ENCODE assay signal across 17 cellular contexts in the genomic region with DNA sequence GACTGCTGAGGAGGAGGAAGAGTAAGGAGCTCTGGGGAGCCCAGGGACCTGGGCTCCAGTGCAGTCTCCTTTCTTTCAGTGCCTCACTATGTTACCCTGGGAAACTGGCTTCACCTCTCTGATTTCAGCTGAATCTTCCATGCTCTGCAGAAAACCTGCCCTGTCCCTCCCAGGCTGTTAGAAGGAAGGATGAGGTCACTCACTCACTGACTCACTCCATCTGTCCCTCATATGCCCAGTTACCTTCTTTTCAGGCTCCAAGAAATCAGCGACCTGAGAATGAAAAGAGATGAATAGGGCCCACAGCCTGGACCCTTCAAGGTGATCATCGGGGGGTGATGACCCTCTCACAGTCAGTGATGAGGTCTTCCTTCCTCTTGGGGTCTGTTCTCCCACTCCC. TPM values are rescaled to one million over a fixed set of nuclear protein-coding genes. Genes with fewer than 3 reads are reported as not detected.
DNase-seq lines count a peak whose midpoint lies in the region; ATAC-seq and TF ChIP-seq lines count a peak whose summit lies in the region.
"Had no signal": no experiment of that assay in that cellular context is flagged by ENCODE, and none has a peak within 500 bp of the region (broad histone marks: within the 10 kb centered on the region; RNA-seq: fewer than 3 reads in every experiment).

No MANE protein-coding gene starts in this region.

- peak; percentile 69 for DNase-seq in AG20443 (ENCODE audit: low spot score)
- peak; percentile 37 for DNase-seq in HT-29 (ENCODE audit: low spot score)
- peak; percentile 13 for DNase-seq in brain microvascular endothelial cell
- peak; percentile 69 for DNase-seq in kidney tubule cell (ENCODE audit: low spot score)
- no peak for DNase-seq in LoVo (ENCODE audit: low spot score)
- DNase-seq in NCI-H1694 (lab: John Stamatoyannopoulos, UW) = no peak
- DNase-seq in DMS153 (lab: John Stamatoyannopoulos, UW) = no peak
- no peak for DNase-seq in activated T-cell treated with anti-CD3 and anti-CD28 coated beads, Interleukin-2, amount 50 U/mL, for 4 hours
- DNase-seq: activated CD4-positive, alpha-beta T cell treated with anti-CD3 and anti-CD28 coated beads, Interleukin-2, amount 10 ng/mL, durations not matched to agents 24 days and 14 days; activated T-cell treated with anti-CD3 and anti-CD28 coated beads, Interleukin-2, amount 50 U/mL, for 24 hours; NCI-H2081 treated with DMSO at 0.1 percent for 48 hours; NCI-H748 treated with DMSO at 0.1 percent for 48 hours; small intestine; T-helper 17 cell had no signal

- in situ Hi-C loops in brain microvascular endothelial cell (cut with HindIII; ENCODE audit: low pct_ligation_motif_present, low sequenced_read_pairs) = no loop called here

- H3K4me3 Mint-ChIP-seq in activated T-cell treated with anti-CD3 and anti-CD28 coated beads, Interleukin-2, amount 50 U/mL, for 4 hours = no peak overlapping the region
- H3K4me3 Mint-ChIP-seq: activated CD4-positive, alpha-beta T cell treated with anti-CD3 and anti-CD28 coated beads, Interleukin-2, amount 10 ng/mL, durations not matched to agents 24 days and 14 days; activated T-cell treated with anti-CD3 and anti-CD28 coated beads, Interleukin-2, amount 50 U/mL, for 24 hours; stimulated activated naive CD8-positive, alpha-beta T cell treated with anti-CD3 and anti-CD28 coated beads, Interleukin-15, Interleukin-2, amounts not matched to agents 100 ng/mL and 50 ng/mL, for 24 hours; T-helper 17 cell had no signal

- no peak overlapping the region for H3K27ac ChIP-seq in brain microvascular endothelial cell
- H3K27ac ChIP-seq: esophagus muscularis mucosa had no signal

- H3K4me3 ChIP-seq in brain microvascular endothelial cell (ENCODE audit: low read depth, low read length) = no peak overlapping the region
- H3K4me3 ChIP-seq: esophagus muscularis mucosa had no signal

- H3K36me3 Mint-ChIP-seq in activated T-cell treated with anti-CD3 and anti-CD28 coated beads, Interleukin-2, amount 50 U/mL, for 4 hours (ENCODE audit: insufficient read depth) = no peaks in the 10 kb centered on the region

- no peak for TF ChIP-seq CTCF in brain microvascular endothelial cell (IDR thresholded peaks at IDR 0.05; ENCODE audit: low read depth, low read length, missing control alignments)

- peaks cover 15% of the 10 kb centered on the region for H3K27me3 Mint-ChIP-seq in activated T-cell treated with anti-CD3 and anti-CD28 coated beads, Interleukin-2, amount 50 U/mL, for 4 hours (ENCODE audit: low read depth)

- no peak for ATAC-seq in activated T-cell treated with anti-CD3 and anti-CD28 coated beads, Interleukin-2, amount 50 U/mL, for 4 hours
- ATAC-seq: T-helper 17 cell had no signal

- peaks cover 2% of the 10 kb centered on the region for H3K27me3 ChIP-seq in brain microvascular endothelial cell (replicated peaks)

- H3K4me1 Mint-ChIP-seq in activated T-cell treated with anti-CD3 and anti-CD28 coated beads, Interleukin-2, amount 50 U/mL, for 4 hours (ENCODE audit: low read depth) = no peaks in the 10 kb centered on the region

- H3K36me3 ChIP-seq in brain microvascular endothelial cell (replicated peaks) = no peaks in the 10 kb centered on the region
- H3K36me3 ChIP-seq: esophagus muscularis mucosa had no signal

- no peaks in the 10 kb centered on the region for H3K9me3 Mint-ChIP-seq in activated T-cell treated with anti-CD3 and anti-CD28 coated beads, Interleukin-2, amount 50 U/mL, for 4 hours
- H3K9me3 Mint-ChIP-seq: activated CD4-positive, alpha-beta T cell treated with anti-CD3 and anti-CD28 coated beads, Interleukin-2, amount 10 ng/mL, durations not matched to agents 24 days and 14 days; activated T-cell treated with anti-CD3 and anti-CD28 coated beads, Interleukin-2, amount 50 U/mL, for 24 hours; stimulated activated naive CD8-positive, alpha-beta T cell treated with anti-CD3 and anti-CD28 coated beads, Interleukin-15, Interleukin-2, amounts not matched to agents 100 ng/mL and 50 ng/mL, for 24 hours had no signal

RNA-seq across cellular contexts. Expression of gene SFTPA2, which starts 0.5 kb away (rescaled TPM):
- 1.6 and 1.7 TPM in 2 replicates for total RNA-seq in HT-29 (2014; rRNA removed; shearing (Covaris generic))
- total RNA-seq in activated T-cell treated with anti-CD3 and anti-CD28 coated beads, Interleukin-2, amount 50 U/mL, for 4 hours = 1 to 10 TPM; 2.7 to 3.8 (median 2.9) TPM
- total RNA-seq: activated CD4-positive, alpha-beta T cell treated with anti-CD3 and anti-CD28 coated beads, Interleukin-2, amount 10 ng/mL, durations not matched to agents 24 days and 14 days; mesenteric fat pad; T-helper 17 cell had no signal

RNA-seq across cellular contexts. Expression of gene EIF5AL1, which starts 47.4 kb away (rescaled TPM):
- 0.53 and 0.81 TPM in 2 replicates for total RNA-seq in HT-29 (2014; rRNA removed; shearing (Covaris generic))
- 1 to 10 TPM in 1 of 3 donors, under 1 TPM in 2; 0.46 to 2.2 (median 0.49) TPM for total RNA-seq in activated T-cell treated with anti-CD3 and anti-CD28 coated beads, Interleukin-2, amount 50 U/mL, for 4 hours

RNA-seq across cellular contexts. Expression of gene SFTPA1, which starts 51.0 kb away (rescaled TPM):
- not detected in 2 replicates for total RNA-seq in HT-29 (2014; rRNA removed; shearing (Covaris generic))
- 1 to 10 TPM; 3.1 to 3.5 (median 3.1) TPM for total RNA-seq in activated T-cell treated with anti-CD3 and anti-CD28 coated beads, Interleukin-2, amount 50 U/mL, for 4 hours
- total RNA-seq: activated CD4-positive, alpha-beta T cell treated with anti-CD3 and anti-CD28 coated beads, Interleukin-2, amount 10 ng/mL, durations not matched to agents 24 days and 14 days; mesenteric fat pad; T-helper 17 cell had no signal

Comparison
In these comparisons a context has a peak if more than half of its experiments do, and no peak if none do; other contexts are left out.
1. DNase-seq: peak in AG20443 (single experiment), HT-29 (single experiment), brain microvascular endothelial cell (single experiment) and kidney tubule cell (single experiment); none in LoVo (single experiment), NCI-H1694 (single experiment), DMS153 (single experiment) and activated T-cell treated with anti-CD3 and anti-CD28 coated beads, Interleukin-2, amount 50 U/mL, for 4 hours (single experiment).